ENCODE assay signal across 1 cellular context in the genomic region with DNA sequence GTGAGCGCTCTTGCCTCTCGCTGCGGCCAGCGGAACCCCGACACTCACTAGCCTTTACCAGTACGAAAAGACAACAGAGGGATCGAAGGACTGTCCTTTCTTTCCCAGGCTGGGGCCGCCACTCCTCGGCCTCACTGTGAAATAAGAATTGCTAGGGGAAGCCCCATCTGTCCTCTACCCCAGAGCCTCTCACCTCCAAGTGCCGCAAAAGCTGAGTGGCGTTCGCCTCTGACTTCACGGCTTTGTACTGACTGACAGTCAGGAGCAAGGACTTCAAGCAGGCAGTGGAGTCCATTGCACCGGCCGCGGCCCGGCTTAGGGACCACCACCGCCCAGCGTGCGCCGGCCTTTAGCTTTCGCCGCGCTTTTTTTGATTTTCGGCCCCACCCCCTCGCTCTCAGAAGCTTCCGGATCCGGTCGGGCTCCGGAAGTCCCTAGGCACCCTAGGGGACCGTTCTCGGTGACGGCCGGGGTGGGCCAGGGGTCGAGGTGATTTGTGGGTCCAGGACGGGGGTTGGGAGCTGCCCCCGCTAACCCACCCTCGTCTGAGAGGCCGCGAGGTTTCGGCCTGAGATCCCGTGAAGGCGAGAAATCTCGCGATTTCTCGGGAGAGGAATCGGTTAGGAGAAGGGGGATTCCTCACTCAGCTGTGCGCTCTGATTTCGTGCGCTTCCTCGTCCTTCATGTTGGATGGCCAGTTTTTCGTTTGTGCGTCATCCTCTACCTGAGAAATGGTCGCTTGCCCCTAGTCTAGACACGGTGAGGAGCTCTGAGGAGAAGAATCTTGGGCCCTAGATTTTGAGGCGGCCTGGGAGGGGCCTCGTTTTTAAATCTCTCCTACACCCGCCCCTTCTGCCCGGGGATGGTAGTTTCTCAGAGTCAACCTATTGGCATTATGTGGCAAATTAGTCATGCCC.
TF ChIP-seq lines count a peak whose summit lies in the region.

A gene (minus strand): TSS at position 358 of the 917 bp plus-strand sequence. CDS start 63 bp downstream, at position 295.
A gene with protein sequence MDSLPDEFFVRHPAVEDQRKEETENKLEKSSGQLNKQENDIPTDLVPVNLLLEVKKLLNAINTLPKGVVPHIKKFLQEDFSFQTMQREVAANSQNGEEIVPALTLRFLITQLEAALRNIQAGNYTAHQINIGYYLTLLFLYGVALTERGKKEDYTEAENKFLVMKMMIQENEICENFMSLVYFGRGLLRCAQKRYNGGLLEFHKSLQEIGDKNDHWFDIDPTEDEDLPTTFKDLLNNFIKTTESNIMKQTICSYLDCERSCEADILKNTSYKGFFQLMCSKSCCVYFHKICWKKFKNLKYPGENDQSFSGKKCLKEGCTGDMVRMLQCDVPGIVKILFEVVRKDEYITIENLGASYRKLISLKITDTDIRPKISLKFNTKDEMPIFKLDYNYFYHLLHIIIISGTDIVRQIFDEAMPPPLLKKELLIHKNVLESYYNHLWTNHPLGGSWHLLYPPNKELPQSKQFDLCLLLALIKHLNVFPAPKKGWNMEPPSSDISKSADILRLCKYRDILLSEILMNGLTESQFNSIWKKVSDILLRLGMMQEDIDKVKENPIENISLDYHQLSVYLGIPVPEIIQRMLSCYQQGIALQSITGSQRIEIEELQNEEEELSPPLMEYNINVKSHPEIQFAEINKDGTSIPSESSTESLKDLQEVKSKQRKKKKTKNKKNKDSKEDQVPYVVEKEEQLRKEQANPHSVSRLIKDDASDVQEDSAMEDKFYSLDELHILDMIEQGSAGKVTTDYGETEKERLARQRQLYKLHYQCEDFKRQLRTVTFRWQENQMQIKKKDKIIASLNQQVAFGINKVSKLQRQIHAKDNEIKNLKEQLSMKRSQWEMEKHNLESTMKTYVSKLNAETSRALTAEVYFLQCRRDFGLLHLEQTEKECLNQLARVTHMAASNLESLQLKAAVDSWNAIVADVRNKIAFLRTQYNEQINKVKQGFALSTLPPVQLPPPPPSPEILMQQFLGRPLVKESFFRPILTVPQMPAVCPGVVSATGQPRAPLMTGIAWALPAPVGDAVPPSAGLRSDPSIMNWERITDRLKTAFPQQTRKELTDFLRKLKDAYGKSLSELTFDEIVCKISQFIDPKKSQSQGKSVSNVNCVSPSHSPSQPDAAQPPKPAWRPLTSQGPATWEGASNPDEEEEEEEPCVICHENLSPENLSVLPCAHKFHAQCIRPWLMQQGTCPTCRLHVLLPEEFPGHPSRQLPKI (plus strand): TSS at position 642 of the 917 bp plus-strand sequence. CDS start 15,685 bp downstream, outside the sequence.

TF ChIP-seq in HepG2, 621 proteins besides CTCF, POLR2A, EP300 and RAD21 (continued from another document and continues in another):
- TF ChIP-seq, protein P1, sequence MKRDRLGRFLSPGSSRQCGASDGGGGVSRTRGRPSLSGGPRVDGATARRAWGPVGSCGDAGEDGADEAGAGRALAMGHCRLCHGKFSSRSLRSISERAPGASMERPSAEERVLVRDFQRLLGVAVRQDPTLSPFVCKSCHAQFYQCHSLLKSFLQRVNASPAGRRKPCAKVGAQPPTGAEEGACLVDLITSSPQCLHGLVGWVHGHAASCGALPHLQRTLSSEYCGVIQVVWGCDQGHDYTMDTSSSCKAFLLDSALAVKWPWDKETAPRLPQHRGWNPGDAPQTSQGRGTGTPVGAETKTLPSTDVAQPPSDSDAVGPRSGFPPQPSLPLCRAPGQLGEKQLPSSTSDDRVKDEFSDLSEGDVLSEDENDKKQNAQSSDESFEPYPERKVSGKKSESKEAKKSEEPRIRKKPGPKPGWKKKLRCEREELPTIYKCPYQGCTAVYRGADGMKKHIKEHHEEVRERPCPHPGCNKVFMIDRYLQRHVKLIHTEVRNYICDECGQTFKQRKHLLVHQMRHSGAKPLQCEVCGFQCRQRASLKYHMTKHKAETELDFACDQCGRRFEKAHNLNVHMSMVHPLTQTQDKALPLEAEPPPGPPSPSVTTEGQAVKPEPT (CRISPR knock-in tag; IDR thresholded peaks at IDR 0.05; ENCODE audit: low read depth): no peak
- TF ChIP-seq ZNF839 (CRISPR knock-in tag; IDR thresholded peaks at IDR 0.05; ENCODE audit: borderline replicate concordance) (no peak), ZNF737 (CRISPR knock-in tag; IDR thresholded peaks at IDR 0.05; ENCODE audit: borderline replicate concordance) (no peak), HNRNPK (IDR thresholded peaks at IDR 0.05; ENCODE audit: low read depth, low read length, poor library complexity, severe bottlenecking) (no peak), NFRKB (IDR thresholded peaks at IDR 0.05) (no peak), CBX2 (IDR thresholded peaks at IDR 0.05; ENCODE audit: low read depth, low read length) (no peak), CBX2 (CRISPR knock-in tag; IDR thresholded peaks at IDR 0.05; ENCODE audit: low read depth) (no peak), ZNF329 (CRISPR knock-in tag; IDR thresholded peaks at IDR 0.05; ENCODE audit: low read depth) (no peak), ARNT (IDR thresholded peaks at IDR 0.05) (no peak), ZNF331 (CRISPR knock-in tag; IDR thresholded peaks at IDR 0.05) (peak; percentile 10; the same call in 1 of the 2 replicates), TP53 (CRISPR knock-in tag; conservative IDR thresholded peaks at IDR 0.05) (no peak), KDM2A (CRISPR knock-in tag; IDR thresholded peaks at IDR 0.05; ENCODE audit: borderline replicate concordance, low read depth) (peak; percentile 77), XBP1 (CRISPR knock-in tag; IDR thresholded peaks at IDR 0.05) (no peak), HOXA3 (CRISPR knock-in tag; IDR thresholded peaks at IDR 0.05) (peak; percentile 80; the same call in 1 of the 2 replicates), PHF5A (CRISPR knock-in tag; IDR thresholded peaks at IDR 0.05; ENCODE audit: low read depth, unreplicated experiment) (no peak), SYNCRIP (IDR thresholded peaks at IDR 0.05; ENCODE audit: insufficient read depth, low read depth, low read length) (no peak), RORA (CRISPR knock-in tag; IDR thresholded peaks at IDR 0.05) (no peak), ERF (CRISPR knock-in tag; IDR thresholded peaks at IDR 0.05) (peak; percentile 70), ZNF567 (CRISPR knock-in tag; IDR thresholded peaks at IDR 0.05; ENCODE audit: borderline replicate concordance) (no peak), ZNF713 (CRISPR knock-in tag; IDR thresholded peaks at IDR 0.05) (no peak)
- TF ChIP-seq, protein P2, sequence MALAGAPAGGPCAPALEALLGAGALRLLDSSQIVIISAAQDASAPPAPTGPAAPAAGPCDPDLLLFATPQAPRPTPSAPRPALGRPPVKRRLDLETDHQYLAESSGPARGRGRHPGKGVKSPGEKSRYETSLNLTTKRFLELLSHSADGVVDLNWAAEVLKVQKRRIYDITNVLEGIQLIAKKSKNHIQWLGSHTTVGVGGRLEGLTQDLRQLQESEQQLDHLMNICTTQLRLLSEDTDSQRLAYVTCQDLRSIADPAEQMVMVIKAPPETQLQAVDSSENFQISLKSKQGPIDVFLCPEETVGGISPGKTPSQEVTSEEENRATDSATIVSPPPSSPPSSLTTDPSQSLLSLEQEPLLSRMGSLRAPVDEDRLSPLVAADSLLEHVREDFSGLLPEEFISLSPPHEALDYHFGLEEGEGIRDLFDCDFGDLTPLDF (CRISPR knock-in tag; IDR thresholded peaks at IDR 0.05): peak; percentile 92
- TF ChIP-seq, protein P3, sequence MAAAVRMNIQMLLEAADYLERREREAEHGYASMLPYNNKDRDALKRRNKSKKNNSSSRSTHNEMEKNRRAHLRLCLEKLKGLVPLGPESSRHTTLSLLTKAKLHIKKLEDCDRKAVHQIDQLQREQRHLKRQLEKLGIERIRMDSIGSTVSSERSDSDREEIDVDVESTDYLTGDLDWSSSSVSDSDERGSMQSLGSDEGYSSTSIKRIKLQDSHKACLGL (CRISPR knock-in tag; IDR thresholded peaks at IDR 0.05): peak; percentile 97; the same call in 1 of the 2 replicates
- TF ChIP-seq, protein P4, sequence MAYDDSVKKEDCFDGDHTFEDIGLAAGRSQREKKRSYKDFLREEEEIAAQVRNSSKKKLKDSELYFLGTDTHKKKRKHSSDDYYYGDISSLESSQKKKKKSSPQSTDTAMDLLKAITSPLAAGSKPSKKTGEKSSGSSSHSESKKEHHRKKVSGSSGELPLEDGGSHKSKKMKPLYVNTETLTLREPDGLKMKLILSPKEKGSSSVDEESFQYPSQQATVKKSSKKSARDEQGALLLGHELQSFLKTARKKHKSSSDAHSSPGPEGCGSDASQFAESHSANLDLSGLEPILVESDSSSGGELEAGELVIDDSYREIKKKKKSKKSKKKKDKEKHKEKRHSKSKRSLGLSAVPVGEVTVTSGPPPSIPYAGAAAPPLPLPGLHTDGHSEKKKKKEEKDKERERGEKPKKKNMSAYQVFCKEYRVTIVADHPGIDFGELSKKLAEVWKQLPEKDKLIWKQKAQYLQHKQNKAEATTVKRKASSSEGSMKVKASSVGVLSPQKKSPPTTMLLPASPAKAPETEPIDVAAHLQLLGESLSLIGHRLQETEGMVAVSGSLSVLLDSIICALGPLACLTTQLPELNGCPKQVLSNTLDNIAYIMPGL (CRISPR knock-in tag; IDR thresholded peaks at IDR 0.05; ENCODE audit: borderline replicate concordance in 1 of 2, low read depth in 1 of 2): peak; percentile 67; a peak in 2 of 4 replicates
- TF ChIP-seq, protein P5, sequence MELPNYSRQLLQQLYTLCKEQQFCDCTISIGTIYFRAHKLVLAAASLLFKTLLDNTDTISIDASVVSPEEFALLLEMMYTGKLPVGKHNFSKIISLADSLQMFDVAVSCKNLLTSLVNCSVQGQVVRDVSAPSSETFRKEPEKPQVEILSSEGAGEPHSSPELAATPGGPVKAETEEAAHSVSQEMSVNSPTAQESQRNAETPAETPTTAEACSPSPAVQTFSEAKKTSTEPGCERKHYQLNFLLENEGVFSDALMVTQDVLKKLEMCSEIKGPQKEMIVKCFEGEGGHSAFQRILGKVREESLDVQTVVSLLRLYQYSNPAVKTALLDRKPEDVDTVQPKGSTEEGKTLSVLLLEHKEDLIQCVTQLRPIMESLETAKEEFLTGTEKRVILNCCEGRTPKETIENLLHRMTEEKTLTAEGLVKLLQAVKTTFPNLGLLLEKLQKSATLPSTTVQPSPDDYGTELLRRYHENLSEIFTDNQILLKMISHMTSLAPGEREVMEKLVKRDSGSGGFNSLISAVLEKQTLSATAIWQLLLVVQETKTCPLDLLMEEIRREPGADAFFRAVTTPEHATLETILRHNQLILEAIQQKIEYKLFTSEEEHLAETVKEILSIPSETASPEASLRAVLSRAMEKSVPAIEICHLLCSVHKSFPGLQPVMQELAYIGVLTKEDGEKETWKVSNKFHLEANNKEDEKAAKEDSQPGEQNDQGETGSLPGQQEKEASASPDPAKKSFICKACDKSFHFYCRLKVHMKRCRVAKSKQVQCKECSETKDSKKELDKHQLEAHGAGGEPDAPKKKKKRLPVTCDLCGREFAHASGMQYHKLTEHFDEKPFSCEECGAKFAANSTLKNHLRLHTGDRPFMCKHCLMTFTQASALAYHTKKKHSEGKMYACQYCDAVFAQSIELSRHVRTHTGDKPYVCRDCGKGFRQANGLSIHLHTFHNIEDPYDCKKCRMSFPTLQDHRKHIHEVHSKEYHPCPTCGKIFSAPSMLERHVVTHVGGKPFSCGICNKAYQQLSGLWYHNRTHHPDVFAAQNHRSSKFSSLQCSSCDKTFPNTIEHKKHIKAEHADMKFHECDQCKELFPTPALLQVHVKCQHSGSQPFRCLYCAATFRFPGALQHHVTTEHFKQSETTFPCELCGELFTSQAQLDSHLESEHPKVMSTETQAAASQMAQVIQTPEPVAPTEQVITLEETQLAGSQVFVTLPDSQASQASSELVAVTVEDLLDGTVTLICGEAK (IDR thresholded peaks at IDR 0.05): peak; percentile 77
- TF ChIP-seq, protein P5 (CRISPR knock-in tag; IDR thresholded peaks at IDR 0.05): peak; percentile 61
- TF ChIP-seq, protein P6, sequence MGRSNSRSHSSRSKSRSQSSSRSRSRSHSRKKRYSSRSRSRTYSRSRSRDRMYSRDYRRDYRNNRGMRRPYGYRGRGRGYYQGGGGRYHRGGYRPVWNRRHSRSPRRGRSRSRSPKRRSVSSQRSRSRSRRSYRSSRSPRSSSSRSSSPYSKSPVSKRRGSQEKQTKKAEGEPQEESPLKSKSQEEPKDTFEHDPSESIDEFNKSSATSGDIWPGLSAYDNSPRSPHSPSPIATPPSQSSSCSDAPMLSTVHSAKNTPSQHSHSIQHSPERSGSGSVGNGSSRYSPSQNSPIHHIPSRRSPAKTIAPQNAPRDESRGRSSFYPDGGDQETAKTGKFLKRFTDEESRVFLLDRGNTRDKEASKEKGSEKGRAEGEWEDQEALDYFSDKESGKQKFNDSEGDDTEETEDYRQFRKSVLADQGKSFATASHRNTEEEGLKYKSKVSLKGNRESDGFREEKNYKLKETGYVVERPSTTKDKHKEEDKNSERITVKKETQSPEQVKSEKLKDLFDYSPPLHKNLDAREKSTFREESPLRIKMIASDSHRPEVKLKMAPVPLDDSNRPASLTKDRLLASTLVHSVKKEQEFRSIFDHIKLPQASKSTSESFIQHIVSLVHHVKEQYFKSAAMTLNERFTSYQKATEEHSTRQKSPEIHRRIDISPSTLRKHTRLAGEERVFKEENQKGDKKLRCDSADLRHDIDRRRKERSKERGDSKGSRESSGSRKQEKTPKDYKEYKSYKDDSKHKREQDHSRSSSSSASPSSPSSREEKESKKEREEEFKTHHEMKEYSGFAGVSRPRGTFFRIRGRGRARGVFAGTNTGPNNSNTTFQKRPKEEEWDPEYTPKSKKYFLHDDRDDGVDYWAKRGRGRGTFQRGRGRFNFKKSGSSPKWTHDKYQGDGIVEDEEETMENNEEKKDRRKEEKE (IDR thresholded peaks at IDR 0.05): no peak
